In the genomic region with DNA sequence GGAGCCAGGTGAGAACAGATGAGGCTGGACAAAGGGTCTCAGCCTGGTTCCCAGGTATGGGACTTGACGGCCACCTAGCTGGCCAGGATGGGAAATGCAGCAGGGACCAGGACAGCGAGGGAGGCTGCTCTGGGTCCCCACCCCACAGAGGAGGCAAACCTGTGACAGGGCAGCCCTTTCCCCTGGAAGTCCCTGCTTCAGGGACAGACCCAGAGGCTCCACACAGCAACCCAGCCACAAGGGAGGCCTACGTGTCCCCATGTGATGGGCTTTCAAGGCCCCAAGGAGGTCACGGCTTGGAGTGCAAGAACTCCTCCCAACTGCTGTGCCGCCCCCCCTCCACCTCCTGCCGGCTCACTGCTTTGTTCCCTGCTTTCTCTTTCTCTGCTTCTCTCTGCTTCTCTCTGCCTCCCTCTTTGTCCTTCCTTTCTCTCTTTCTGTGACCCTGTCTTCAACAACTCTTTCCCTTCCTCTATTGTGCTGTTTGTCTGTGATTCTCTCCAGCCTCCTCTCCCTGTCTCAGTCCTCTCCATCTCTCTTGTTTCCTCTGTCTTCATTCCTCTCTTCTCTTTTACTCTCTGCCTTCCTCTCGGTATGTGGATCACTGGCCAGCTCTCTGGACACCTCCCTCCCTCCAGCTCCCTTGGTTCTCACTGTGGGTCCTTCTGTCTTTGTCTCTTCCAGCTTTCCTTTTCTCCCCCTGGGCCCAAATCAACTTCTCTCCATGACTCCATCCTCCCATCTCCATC, we compare ENCODE assay signal across 10 cellular contexts. TPM values are rescaled to one million over a fixed set of nuclear protein-coding genes. Genes with fewer than 3 reads are reported as not detected.
DNase-seq lines count a peak whose midpoint lies in the region; ATAC-seq, FAIRE-seq and TF ChIP-seq lines count a peak whose summit lies in the region.
"Had no signal": no experiment of that assay in that cellular context is flagged by ENCODE, and none has a peak within 500 bp of the region (broad histone marks: within the 10 kb centered on the region; RNA-seq: fewer than 3 reads in every experiment).

No MANE protein-coding gene starts in this region.

- CTCF ChIA-PET in A549 (lab: Yijun Ruan, JAX) = interaction anchor here (0.6 to 3.7 kb wide), 10 partner anchors 9 to 1455 kb away, joined by 3 to 36 read pairs (median 4); no protein-coding TSS in a partner anchor
- CTCF ChIA-PET in CD4-positive, alpha-beta T cell (lab: Charles Lee) = no interaction called here

- TF ChIP-seq POLR2A in A549 (IDR thresholded peaks at IDR 0.05; ENCODE audit: low read length) = no peak

- no peaks in the 10 kb centered on the region for H3K36me3 ChIP-seq in astrocyte (ENCODE audit: insufficient read depth, low read length)

- H3K27ac ChIP-seq in A549 (no peak overlapping the region), astrocyte (ENCODE audit: low read depth, low read length) (no peak overlapping the region)
- H3K27ac ChIP-seq in CD4-positive, alpha-beta T cell (ENCODE audit: low read depth, low read length) = no peak overlapping the region

- FAIRE-seq in A549 (lab: Jason Lieb, UNC) (no peak), astrocyte (lab: Jason Lieb, UNC) (no peak)

- H3K4me2 ChIP-seq in A549 = peak overlapping the region; percentile 51; the same call in 1 of the 3 replicates
- H3K4me2 ChIP-seq in astrocyte (ENCODE audit: low read length) = peak overlapping the region; percentile 63

- H3K27ac Mint-ChIP-seq in astrocyte (ENCODE audit: unreplicated experiment) = no peak overlapping the region
- H3K27ac Mint-ChIP-seq in CD4-positive, alpha-beta T cell = no peak overlapping the region
- H3K27ac Mint-ChIP-seq: stimulated activated naive CD8-positive, alpha-beta T cell treated with anti-CD3 and anti-CD28 coated beads, Interleukin-15, Interleukin-2, amounts not matched to agents 100 ng/mL and 50 ng/mL, for 24 hours had no signal

- no peak overlapping the region for H3K9ac ChIP-seq in astrocyte (ENCODE audit: low read length)

- no peaks in the 10 kb centered on the region for H4K20me1 ChIP-seq in astrocyte (ENCODE audit: insufficient read depth, low read length)

- H3K4me1 Mint-ChIP-seq in astrocyte (ENCODE audit: low read depth, unreplicated experiment) = peaks cover 2% of the 10 kb centered on the region
- H3K4me1 Mint-ChIP-seq in CD4-positive, alpha-beta T cell (ENCODE audit: low read depth) = no peaks in the 10 kb centered on the region

- H3K79me2 ChIP-seq in astrocyte (ENCODE audit: insufficient read depth, low read length) = no peaks in the 10 kb centered on the region

- POLR2A ChIA-PET in A549 (lab: Yijun Ruan, JAX) = interaction anchor here (0.8 kb wide), 1 partner anchor 58 kb away, joined by 3 read pairs; no protein-coding TSS in a partner anchor
- POLR2A ChIA-PET in CD4-positive, alpha-beta T cell (lab: Charles Lee) = no interaction called here

- H2AFZ ChIP-seq in astrocyte (ENCODE audit: low read depth, low read length) = peak overlapping the region; percentile 60

- TF ChIP-seq CTCF in A549 (IDR thresholded peaks at IDR 0.05) (peak; percentile 52), GM12874 (IDR thresholded peaks at IDR 0.05; ENCODE audit: insufficient read depth, low read depth, low read length) (peak; percentile 19; the same call in 1 of the 2 replicates), astrocyte (IDR thresholded peaks at IDR 0.05; ENCODE audit: insufficient read depth, low read depth, low read length) (peak; percentile 13)
- no peak for TF ChIP-seq CTCF in CD4-positive, alpha-beta T cell (IDR thresholded peaks at IDR 0.05)

- H3K9me3 Mint-ChIP-seq in astrocyte (ENCODE audit: unreplicated experiment) = peaks cover 5% of the 10 kb centered on the region
- no peaks in the 10 kb centered on the region for H3K9me3 Mint-ChIP-seq in CD4-positive, alpha-beta T cell
- H3K9me3 Mint-ChIP-seq: stimulated activated naive CD8-positive, alpha-beta T cell treated with anti-CD3 and anti-CD28 coated beads, Interleukin-15, Interleukin-2, amounts not matched to agents 100 ng/mL and 50 ng/mL, for 24 hours had no signal

- ATAC-seq in A549 = peak; percentile 90 to 96
- ATAC-seq in CD4-positive, alpha-beta T cell (ENCODE audit: poor library complexity) = no peak
- ATAC-seq in GM19467 (IDR thresholded peaks at IDR 0.05; ENCODE audit: unreplicated experiment) = no peak

- no peak for TF ChIP-seq EP300 in A549 (IDR thresholded peaks at IDR 0.05)

- H3K4me3 Mint-ChIP-seq in astrocyte (ENCODE audit: unreplicated experiment) = no peak overlapping the region
- no peak overlapping the region for H3K4me3 Mint-ChIP-seq in CD4-positive, alpha-beta T cell
- H3K4me3 Mint-ChIP-seq: stimulated activated naive CD8-positive, alpha-beta T cell treated with anti-CD3 and anti-CD28 coated beads, Interleukin-15, Interleukin-2, amounts not matched to agents 100 ng/mL and 50 ng/mL, for 24 hours had no signal

- H3K9me3 ChIP-seq in A549 = no peaks in the 10 kb centered on the region
- H3K9me3 ChIP-seq in astrocyte (ENCODE audit: insufficient read depth, low read depth, low read length) = no peaks in the 10 kb centered on the region
- no peaks in the 10 kb centered on the region for H3K9me3 ChIP-seq in CD4-positive, alpha-beta T cell (ENCODE audit: control insufficient read depth, low read length)

- H3K27me3 ChIP-seq in astrocyte (ENCODE audit: insufficient read depth, low read length) = peaks cover 4% of the 10 kb centered on the region
- H3K27me3 ChIP-seq in CD4-positive, alpha-beta T cell (ENCODE audit: control insufficient read depth, insufficient read depth, low read length) = no peaks in the 10 kb centered on the region

- 8% methylated on average over 7 of the region's 7 CpGs for WGBS in A549 (ENCODE audit: missing lambda C conversion rate)

- H3K4me1 ChIP-seq in A549 (no peaks in the 10 kb centered on the region), astrocyte (ENCODE audit: insufficient read depth, low read length) (no peaks in the 10 kb centered on the region)

- no peaks in the 10 kb centered on the region for H3K36me3 Mint-ChIP-seq in astrocyte (ENCODE audit: low read depth, unreplicated experiment)
- no peaks in the 10 kb centered on the region for H3K36me3 Mint-ChIP-seq in CD4-positive, alpha-beta T cell (ENCODE audit: low read depth)

- intact Hi-C loops in CD4-positive, alpha-beta T cell (cut with DNase I, micrococcal nuclease) = no loop called here

- H3K4me3 ChIP-seq in A549 (no peak overlapping the region), astrocyte (ENCODE audit: insufficient read depth, low read depth, low read length) (no peak overlapping the region)

- peaks cover 61% of the 10 kb centered on the region for H3K27me3 Mint-ChIP-seq in astrocyte (ENCODE audit: low read depth, unreplicated experiment)
- peaks cover 40% of the 10 kb centered on the region for H3K27me3 Mint-ChIP-seq in CD4-positive, alpha-beta T cell

- peak in 1 of 2 experiments; percentile 30 for DNase-seq in A549 (ENCODE audit: low read depth in 1 of 2, low spot score in 1 of 2)
- no peak for DNase-seq in astrocyte (ENCODE audit: low read depth)
- DNase-seq in left kidney (ENCODE audit: low read depth, low spot score) = peak; percentile 74
- DNase-seq in CD4-positive, alpha-beta T cell = no peak
- no peak for DNase-seq in nucleus accumbens (lab: John Stamatoyannopoulos, UW)
- no peak for DNase-seq in putamen (ENCODE audit: low spot score)
- DNase-seq: caudate nucleus had no signal

- TF ChIP-seq RAD21 in A549 (conservative IDR thresholded peaks at IDR 0.05 in 1 of 2, IDR thresholded peaks at IDR 0.05 in 1 of 2) = peak; percentile 74 to 78

TF ChIP-seq in A549, 52 proteins besides CTCF, POLR2A, EP300 and RAD21:
- TF ChIP-seq FOSB (CRISPR knock-in tag; IDR thresholded peaks at IDR 0.05) = no peak
- TF ChIP-seq SMC3 (IDR thresholded peaks at IDR 0.05) = peak; percentile 60; the same call in 2 of the 3 replicates
- no peak for TF ChIP-seq NFE2L2 (conservative IDR thresholded peaks at IDR 0.05; ENCODE audit: low read length)
TF ChIP-seq in A549: peak in this region for 1.

RNA-seq across cellular contexts. Expression of gene EIF5AL1, which starts 9.6 kb away (rescaled TPM):
- polyA plus RNA-seq in A549 (2011; rRNA removed) (1.7 and 2.7 TPM in 2 replicates), A549 (2017; fragmentation: RNase III; extraction: RNeasy Plus Mini Kit Qiagen cat#74134 plus additional on column Dnase treatment) (1.5 to 5.7 TPM (median 4.1 TPM) in 3 replicates)
- 0.66 TPM in 2 replicates for polyA plus RNA-seq in A549 (2012; cell fraction: cytosol; rRNA removed)
- polyA plus RNA-seq in A549 (2012; cell fraction: nucleus; rRNA removed) = 1.2 and 1.4 TPM in 2 replicates
- 0.87 and 1.3 TPM in 2 replicates for polyA minus RNA-seq in A549 (2011; rRNA and poly(A)+ RNA removed)
- 1.0 and 1.1 TPM in 2 replicates for total RNA-seq in astrocyte
- total RNA-seq in CD4-positive, alpha-beta T cell = under 1 TPM; 0.11 to 0.14 TPM

RNA-seq across cellular contexts. Expression of gene ZCCHC24, which starts 57.3 kb away (rescaled TPM):
- polyA plus RNA-seq in A549 (2011; rRNA removed) = 2.4 and 2.7 TPM in 2 replicates
- 1.6 and 2.6 TPM in 2 replicates for polyA plus RNA-seq in A549 (2012; cell fraction: cytosol; rRNA removed)
- 1.9 and 2.6 TPM in 2 replicates for polyA plus RNA-seq in A549 (2012; cell fraction: nucleus; rRNA removed)
- polyA plus RNA-seq in A549 (2017; fragmentation: RNase III; extraction: RNeasy Plus Mini Kit Qiagen cat#74134 plus additional on column Dnase treatment) = 3.9 to 4.7 TPM (median 4.2 TPM) in 3 replicates
- 3.3 and 4.0 TPM in 2 replicates for polyA minus RNA-seq in A549 (2011; rRNA and poly(A)+ RNA removed)
- total RNA-seq in astrocyte = 21.4 and 26.2 TPM in 2 replicates
- under 1 TPM; 0.67 to 0.85 TPM for total RNA-seq in CD4-positive, alpha-beta T cell

RNA-seq across cellular contexts. Expression of gene SFTPA2, which starts 57.5 kb away (rescaled TPM):
- polyA plus RNA-seq in A549 (2011; rRNA removed) = not detected in 2 replicates
- polyA plus RNA-seq in A549 (2012; cell fraction: cytosol; rRNA removed) = not detected in 2 replicates
- not detected in 2 replicates for polyA plus RNA-seq in A549 (2012; cell fraction: nucleus; rRNA removed)
- polyA plus RNA-seq in A549 (2017; fragmentation: RNase III; extraction: RNeasy Plus Mini Kit Qiagen cat#74134 plus additional on column Dnase treatment) = not detected in 3 replicates
- polyA minus RNA-seq in A549 (2011; rRNA and poly(A)+ RNA removed) = not detected in 2 replicates
- not detected in 2 replicates for total RNA-seq in astrocyte
- total RNA-seq in CD4-positive, alpha-beta T cell = not detected

Comparison
In these comparisons a context has a peak if more than half of its experiments do, and no peak if none do; other contexts are left out.
1. ATAC-seq: peak in A549 (2 of 2); none in CD4-positive, alpha-beta T cell (single experiment) and GM19467 (single experiment).
2. RNA of gene ZCCHC24, which starts 57.3 kb away (total RNA-seq): 21.4 to 26.2 TPM in astrocyte; 0.67 to 0.85 TPM in CD4-positive, alpha-beta T cell; every median in the first group is over 10 times any median in the second.